In genomic region chr1:161090617-161091016, GRCh38 we compare ENCODE assay signal across 24 cellular contexts. TPM values are rescaled to one million over a fixed set of nuclear protein-coding genes. Genes with fewer than 3 reads are reported as not detected.
A peak's percentile ranks its signal among the peaks of the same experiment; 100 is the strongest.
DNase-seq lines count a peak whose midpoint lies in the region; ATAC-seq and TF ChIP-seq lines count a peak whose summit lies in the region.
"Had no signal": no experiment of that assay in that cellular context is flagged by ENCODE, and none has a peak within 500 bp of the region (broad histone marks: within the 10 kb centered on the region; RNA-seq: fewer than 3 reads in every experiment).

No MANE protein-coding gene starts in this region.

- H3K4me1 ChIP-seq in left ventricle myocardium inferior: no peaks in the 10 kb centered on the region

- peaks cover 8% of the 10 kb centered on the region for H3K27me3 ChIP-seq in left ventricle myocardium inferior (ENCODE audit: low read depth)

- intact Hi-C loops in activated CD4-positive, alpha-beta T cell treated with anti-CD3 and anti-CD28 coated beads, Interleukin-2, amount 10 ng/mL, durations not matched to agents 24 days and 14 days (cut with micrococcal nuclease): no loop called here
- intact Hi-C loops in left ventricle myocardium inferior (cut with micrococcal nuclease) (no loop called here), left ventricle myocardium superior (cut with micrococcal nuclease) (loop anchor here (10.0 kb wide), 1 partner anchor 96 kb away; no protein-coding TSS in a partner anchor)

- no peak overlapping the region for H3K4me3 ChIP-seq in left ventricle myocardium inferior

- peak; percentile 37 for ATAC-seq in activated T-helper 17 cell treated with anti-CD3 and anti-CD28 coated beads, Interleukin-2, amount 50 U/mL, for 72 hours (replicated peaks)
- no peak for ATAC-seq in left ventricle myocardium superior
- ATAC-seq: HCT116 had no signal

- H3K27ac ChIP-seq in left ventricle myocardium inferior (replicated peaks): no peak overlapping the region
- H3K27ac ChIP-seq: KMS-11, RWPE1 had no signal

- H3K9me3 ChIP-seq in left ventricle myocardium inferior (replicated peaks): no peaks in the 10 kb centered on the region

- no peak for TF ChIP-seq CTCF in mesothelial cell of epicardium (IDR thresholded peaks at IDR 0.05; ENCODE audit: unreplicated experiment)
- TF ChIP-seq CTCF in left ventricle myocardium inferior (IDR thresholded peaks at IDR 0.05; ENCODE audit: borderline replicate concordance): no peak

- H3K27me3 Mint-ChIP-seq in activated CD4-positive, alpha-beta T cell treated with anti-CD3 and anti-CD28 coated beads, Interleukin-2, amount 10 ng/mL, durations not matched to agents 24 days and 14 days: no peaks in the 10 kb centered on the region
- no peaks in the 10 kb centered on the region for H3K27me3 Mint-ChIP-seq in activated T-helper 17 cell treated with anti-CD3 and anti-CD28 coated beads, Interleukin-2, amount 50 U/mL, for 72 hours
- no peaks in the 10 kb centered on the region for H3K27me3 Mint-ChIP-seq in mesothelial cell of epicardium (ENCODE audit: low read depth)
- no peaks in the 10 kb centered on the region for H3K27me3 Mint-ChIP-seq in stimulated activated naive CD8-positive, alpha-beta T cell treated with anti-CD3 and anti-CD28 coated beads, Interleukin-15, Interleukin-2, amounts not matched to agents 100 ng/mL and 50 ng/mL, for 24 hours
- H3K27me3 Mint-ChIP-seq in T-helper 2 cell treated with Interferon-gamma antibody and Interleukin-4, amounts not matched to agents 5 μg/mL and 100 μg/mL, for 36 hours (ENCODE audit: low read depth): no peaks in the 10 kb centered on the region

- H3K36me3 Mint-ChIP-seq in activated CD4-positive, alpha-beta T cell treated with anti-CD3 and anti-CD28 coated beads, Interleukin-2, amount 10 ng/mL, durations not matched to agents 24 days and 14 days (ENCODE audit: low read depth): no peaks in the 10 kb centered on the region
- H3K36me3 Mint-ChIP-seq in activated T-helper 17 cell treated with anti-CD3 and anti-CD28 coated beads, Interleukin-2, amount 50 U/mL, for 72 hours (ENCODE audit: low read depth): no peaks in the 10 kb centered on the region
- no peaks in the 10 kb centered on the region for H3K36me3 Mint-ChIP-seq in mesothelial cell of epicardium
- H3K36me3 Mint-ChIP-seq in stimulated activated naive CD8-positive, alpha-beta T cell treated with anti-CD3 and anti-CD28 coated beads, Interleukin-15, Interleukin-2, amounts not matched to agents 100 ng/mL and 50 ng/mL, for 24 hours (ENCODE audit: low read depth): no peaks in the 10 kb centered on the region
- no peaks in the 10 kb centered on the region for H3K36me3 Mint-ChIP-seq in T-helper 2 cell treated with Interferon-gamma antibody and Interleukin-4, amounts not matched to agents 5 μg/mL and 100 μg/mL, for 36 hours (ENCODE audit: low read depth)

- no peaks in the 10 kb centered on the region for H3K36me3 ChIP-seq in left ventricle myocardium inferior

- peak overlapping the region; percentile 5 for H3K27ac Mint-ChIP-seq in activated CD4-positive, alpha-beta T cell treated with anti-CD3 and anti-CD28 coated beads, Interleukin-2, amount 10 ng/mL, durations not matched to agents 24 days and 14 days
- H3K27ac Mint-ChIP-seq in activated T-helper 17 cell treated with anti-CD3 and anti-CD28 coated beads, Interleukin-2, amount 50 U/mL, for 72 hours: no peak overlapping the region
- peak overlapping the region; percentile 80 for H3K27ac Mint-ChIP-seq in mesothelial cell of epicardium
- H3K27ac Mint-ChIP-seq in stimulated activated naive CD8-positive, alpha-beta T cell treated with anti-CD3 and anti-CD28 coated beads, Interleukin-15, Interleukin-2, amounts not matched to agents 100 ng/mL and 50 ng/mL, for 24 hours: peak overlapping the region; percentile 7
- no peak overlapping the region for H3K27ac Mint-ChIP-seq in T-helper 2 cell treated with Interferon-gamma antibody and Interleukin-4, amounts not matched to agents 5 μg/mL and 100 μg/mL, for 36 hours

- peaks cover 53% of the 10 kb centered on the region for H3K4me1 Mint-ChIP-seq in activated CD4-positive, alpha-beta T cell treated with anti-CD3 and anti-CD28 coated beads, Interleukin-2, amount 10 ng/mL, durations not matched to agents 24 days and 14 days
- peaks cover 24% of the 10 kb centered on the region for H3K4me1 Mint-ChIP-seq in activated T-helper 17 cell treated with anti-CD3 and anti-CD28 coated beads, Interleukin-2, amount 50 U/mL, for 72 hours
- peaks cover 72% of the 10 kb centered on the region for H3K4me1 Mint-ChIP-seq in mesothelial cell of epicardium
- H3K4me1 Mint-ChIP-seq in stimulated activated naive CD8-positive, alpha-beta T cell treated with anti-CD3 and anti-CD28 coated beads, Interleukin-15, Interleukin-2, amounts not matched to agents 100 ng/mL and 50 ng/mL, for 24 hours (ENCODE audit: low read depth): peaks cover 41% of the 10 kb centered on the region
- H3K4me1 Mint-ChIP-seq in T-helper 2 cell treated with Interferon-gamma antibody and Interleukin-4, amounts not matched to agents 5 μg/mL and 100 μg/mL, for 36 hours (ENCODE audit: low read depth): peaks cover 20% of the 10 kb centered on the region

- no peak for DNase-seq in activated CD4-positive, alpha-beta T cell treated with anti-CD3 and anti-CD28 coated beads, Interleukin-2, amount 10 ng/mL, durations not matched to agents 24 days and 14 days
- DNase-seq in activated CD4-positive, alpha-beta T cell treated with anti-CD3 and anti-CD28 coated beads for 48 hours: no peak
- DNase-seq in mesothelial cell of epicardium (ENCODE audit: low spot score in 2 of 2, unreplicated experiment in 2 of 2) (no peak), left ventricle myocardium inferior (no peak), left ventricle myocardium superior (no peak)
- no peak for DNase-seq in T-helper 2 cell treated with Interferon-gamma antibody and Interleukin-4, amounts not matched to agents 5 μg/mL and 100 μg/mL, for 36 hours (ENCODE audit: low spot score)
- DNase-seq: AML-193; C1 segment of cervical spinal cord; GOT3; IMR-90; NCI-H1092 treated with DMSO at 0.1 percent for 48 hours; NCI-H1436 treated with DMSO at 0.1 percent for 48 hours; NCI-H1930; NCI-H226; NCI-H510A treated with DMSO at 0.1 percent for 48 hours; NCI-H774; NK-92 treated with Interleukin-12 subunit alpha and Interleukin-12 subunit beta, amount 100 ng/mL, for 24 hours; SHP77 treated with DMSO at 0.1 percent for 48 hours had no signal

- no peak overlapping the region for H3K4me3 Mint-ChIP-seq in activated CD4-positive, alpha-beta T cell treated with anti-CD3 and anti-CD28 coated beads, Interleukin-2, amount 10 ng/mL, durations not matched to agents 24 days and 14 days
- H3K4me3 Mint-ChIP-seq in activated T-helper 17 cell treated with anti-CD3 and anti-CD28 coated beads, Interleukin-2, amount 50 U/mL, for 72 hours: peak overlapping the region; percentile 7
- H3K4me3 Mint-ChIP-seq in mesothelial cell of epicardium: no peak overlapping the region
- no peak overlapping the region for H3K4me3 Mint-ChIP-seq in stimulated activated naive CD8-positive, alpha-beta T cell treated with anti-CD3 and anti-CD28 coated beads, Interleukin-15, Interleukin-2, amounts not matched to agents 100 ng/mL and 50 ng/mL, for 24 hours
- no peak overlapping the region for H3K4me3 Mint-ChIP-seq in T-helper 2 cell treated with Interferon-gamma antibody and Interleukin-4, amounts not matched to agents 5 μg/mL and 100 μg/mL, for 36 hours

- H3K9me3 Mint-ChIP-seq in activated CD4-positive, alpha-beta T cell treated with anti-CD3 and anti-CD28 coated beads, Interleukin-2, amount 10 ng/mL, durations not matched to agents 24 days and 14 days: no peaks in the 10 kb centered on the region
- H3K9me3 Mint-ChIP-seq in activated T-helper 17 cell treated with anti-CD3 and anti-CD28 coated beads, Interleukin-2, amount 50 U/mL, for 72 hours: no peaks in the 10 kb centered on the region
- no peaks in the 10 kb centered on the region for H3K9me3 Mint-ChIP-seq in mesothelial cell of epicardium
- H3K9me3 Mint-ChIP-seq in stimulated activated naive CD8-positive, alpha-beta T cell treated with anti-CD3 and anti-CD28 coated beads, Interleukin-15, Interleukin-2, amounts not matched to agents 100 ng/mL and 50 ng/mL, for 24 hours: no peaks in the 10 kb centered on the region
- H3K9me3 Mint-ChIP-seq in T-helper 2 cell treated with Interferon-gamma antibody and Interleukin-4, amounts not matched to agents 5 μg/mL and 100 μg/mL, for 36 hours: no peaks in the 10 kb centered on the region

RNA-seq across cellular contexts. Expression of gene NECTIN4, which starts 1.3 kb away (rescaled TPM):
- 0.05 TPM in 1 of 2 replicates, not detected in the other for total RNA-seq in activated CD4-positive, alpha-beta T cell treated with anti-CD3 and anti-CD28 coated beads, Interleukin-2, amount 10 ng/mL, durations not matched to agents 24 days and 14 days
- total RNA-seq in activated T-helper 17 cell treated with anti-CD3 and anti-CD28 coated beads, Interleukin-2, amount 50 U/mL, for 72 hours: under 1 TPM; 0.22 to 0.32 TPM
- total RNA-seq in mesothelial cell of epicardium (29.9 to 31.5 TPM (median 30.6 TPM) in 3 replicates), left ventricle myocardium inferior (not detected), left ventricle myocardium superior (not detected)

RNA-seq across cellular contexts. Expression of gene KLHDC9, which starts 7.5 kb away (rescaled TPM):
- not detected in 2 replicates for total RNA-seq in activated CD4-positive, alpha-beta T cell treated with anti-CD3 and anti-CD28 coated beads, Interleukin-2, amount 10 ng/mL, durations not matched to agents 24 days and 14 days
- total RNA-seq in activated T-helper 17 cell treated with anti-CD3 and anti-CD28 coated beads, Interleukin-2, amount 50 U/mL, for 72 hours: not detected
- total RNA-seq in mesothelial cell of epicardium: 4.2 to 5.4 TPM (median 5.4 TPM) in 3 replicates
- total RNA-seq in left ventricle myocardium inferior: 9.1 TPM
- 5.2 TPM for total RNA-seq in left ventricle myocardium superior
- total RNA-seq: Daoy had no signal

RNA-seq across cellular contexts. Expression of gene ARHGAP30, which starts 20.9 kb away (rescaled TPM):
- 134 and 139 TPM in 2 replicates for total RNA-seq in activated CD4-positive, alpha-beta T cell treated with anti-CD3 and anti-CD28 coated beads, Interleukin-2, amount 10 ng/mL, durations not matched to agents 24 days and 14 days
- 100 to 1,000 TPM; 180 to 207 TPM for total RNA-seq in activated T-helper 17 cell treated with anti-CD3 and anti-CD28 coated beads, Interleukin-2, amount 50 U/mL, for 72 hours
- total RNA-seq in mesothelial cell of epicardium (1.4 to 1.9 TPM (median 1.6 TPM) in 3 replicates), left ventricle myocardium inferior (2.4 TPM), left ventricle myocardium superior (3.7 TPM)
- total RNA-seq: IMR-90 had no signal

RNA-seq across cellular contexts. Expression of gene PFDN2, which starts 27.2 kb away (rescaled TPM):
- total RNA-seq in activated CD4-positive, alpha-beta T cell treated with anti-CD3 and anti-CD28 coated beads, Interleukin-2, amount 10 ng/mL, durations not matched to agents 24 days and 14 days: 173 and 178 TPM in 2 replicates
- 100 to 1,000 TPM in 1 of 2 donors, 10 to 100 TPM in 1; 72.1 to 107 TPM for total RNA-seq in activated T-helper 17 cell treated with anti-CD3 and anti-CD28 coated beads, Interleukin-2, amount 50 U/mL, for 72 hours
- 49.7 to 53.2 TPM (median 50.8 TPM) in 3 replicates for total RNA-seq in mesothelial cell of epicardium
- total RNA-seq in left ventricle myocardium inferior: 62.5 TPM
- total RNA-seq in left ventricle myocardium superior: 64.8 TPM

RNA-seq across cellular contexts. Expression of gene NIT1, which starts 27.3 kb away (rescaled TPM):
- total RNA-seq in activated CD4-positive, alpha-beta T cell treated with anti-CD3 and anti-CD28 coated beads, Interleukin-2, amount 10 ng/mL, durations not matched to agents 24 days and 14 days: 46.7 and 48.2 TPM in 2 replicates
- 10 to 100 TPM; 38.9 to 74.6 TPM for total RNA-seq in activated T-helper 17 cell treated with anti-CD3 and anti-CD28 coated beads, Interleukin-2, amount 50 U/mL, for 72 hours
- total RNA-seq in mesothelial cell of epicardium: 35.3 to 37.7 TPM (median 35.9 TPM) in 3 replicates
- total RNA-seq in left ventricle myocardium inferior: 31.9 TPM
- total RNA-seq in left ventricle myocardium superior: 33.0 TPM

Comparison
In these comparisons a context has a peak if more than half of its experiments do, and no peak if none do; other contexts are left out.
1. H3K27ac Mint-ChIP-seq: peak in activated CD4-positive, alpha-beta T cell treated with anti-CD3 and anti-CD28 coated beads, Interleukin-2, amount 10 ng/mL, durations not matched to agents 24 days and 14 days (single experiment), mesothelial cell of epicardium (single experiment) and stimulated activated naive CD8-positive, alpha-beta T cell treated with anti-CD3 and anti-CD28 coated beads, Interleukin-15, Interleukin-2, amounts not matched to agents 100 ng/mL and 50 ng/mL, for 24 hours (single experiment); none in activated T-helper 17 cell treated with anti-CD3 and anti-CD28 coated beads, Interleukin-2, amount 50 U/mL, for 72 hours (single experiment) and T-helper 2 cell treated with Interferon-gamma antibody and Interleukin-4, amounts not matched to agents 5 μg/mL and 100 μg/mL, for 36 hours (single experiment).
2. RNA of gene NECTIN4, which starts 1.3 kb away (total RNA-seq): 29.9 to 31.5 TPM in mesothelial cell of epicardium; 0.22 to 0.32 TPM in activated T-helper 17 cell treated with anti-CD3 and anti-CD28 coated beads, Interleukin-2, amount 50 U/mL, for 72 hours, not detected in left ventricle myocardium superior (single experiment), 0.05 TPM in activated CD4-positive, alpha-beta T cell treated with anti-CD3 and anti-CD28 coated beads, Interleukin-2, amount 10 ng/mL, durations not matched to agents 24 days and 14 days and not detected in left ventricle myocardium inferior (single experiment); every median in the first group is over 10 times any median in the second.
3. RNA of gene ARHGAP30, which starts 20.9 kb away (total RNA-seq): 180 to 207 TPM in activated T-helper 17 cell treated with anti-CD3 and anti-CD28 coated beads, Interleukin-2, amount 50 U/mL, for 72 hours and 134 to 139 TPM in activated CD4-positive, alpha-beta T cell treated with anti-CD3 and anti-CD28 coated beads, Interleukin-2, amount 10 ng/mL, durations not matched to agents 24 days and 14 days; 3.7 TPM in left ventricle myocardium superior (single experiment), 2.4 TPM in left ventricle myocardium inferior (single experiment) and 1.4 to 1.9 TPM in mesothelial cell of epicardium; every median in the first group is over 10 times any median in the second.